Comparison of ENCODE assay signal across 1 cellular context in the genomic region with DNA sequence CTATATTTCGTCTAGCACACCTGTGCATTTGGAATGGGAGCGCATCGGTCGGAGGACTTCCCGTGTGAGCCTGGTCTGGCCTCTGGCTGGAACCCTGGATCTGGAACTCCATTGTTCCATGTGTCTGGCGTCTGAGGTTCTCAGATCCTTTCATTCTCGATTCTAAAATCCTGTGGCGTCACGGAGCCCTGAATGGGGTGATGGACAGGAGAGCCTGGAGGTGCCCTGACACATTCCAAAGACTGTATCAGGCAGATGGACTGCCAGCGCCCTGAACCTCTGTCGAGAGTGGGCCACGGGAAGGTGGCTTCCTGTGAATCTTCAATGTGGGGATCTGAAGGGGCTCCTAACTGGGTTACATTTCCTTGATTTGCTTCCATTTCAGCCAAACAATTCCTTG.
TF ChIP-seq lines count a peak whose summit lies in the region.

No MANE protein-coding gene starts in this region.

TF ChIP-seq in K562, 482 proteins besides CTCF, POLR2A, EP300 and RAD21:
- TF ChIP-seq PTRF (tag; IDR thresholded peaks at IDR 0.05) (no peak), BRD4 (IDR thresholded peaks at IDR 0.05) (no peak), U2AF2 (optimal IDR thresholded peaks at IDR 0.05; ENCODE audit: low read depth, low read length) (no peak), FOS (IDR thresholded peaks at IDR 0.05; ENCODE audit: extremely low read depth, insufficient read length) (no peak), ZMIZ1 (IDR thresholded peaks at IDR 0.05; ENCODE audit: low read depth in 2 of 2, low read length in 2 of 2) (no peak), PML (IDR thresholded peaks at IDR 0.05; ENCODE audit: low read length) (no peak), ZNF232 (CRISPR knock-in tag; IDR thresholded peaks at IDR 0.05) (no peak)
- TF ChIP-seq, protein P1, sequence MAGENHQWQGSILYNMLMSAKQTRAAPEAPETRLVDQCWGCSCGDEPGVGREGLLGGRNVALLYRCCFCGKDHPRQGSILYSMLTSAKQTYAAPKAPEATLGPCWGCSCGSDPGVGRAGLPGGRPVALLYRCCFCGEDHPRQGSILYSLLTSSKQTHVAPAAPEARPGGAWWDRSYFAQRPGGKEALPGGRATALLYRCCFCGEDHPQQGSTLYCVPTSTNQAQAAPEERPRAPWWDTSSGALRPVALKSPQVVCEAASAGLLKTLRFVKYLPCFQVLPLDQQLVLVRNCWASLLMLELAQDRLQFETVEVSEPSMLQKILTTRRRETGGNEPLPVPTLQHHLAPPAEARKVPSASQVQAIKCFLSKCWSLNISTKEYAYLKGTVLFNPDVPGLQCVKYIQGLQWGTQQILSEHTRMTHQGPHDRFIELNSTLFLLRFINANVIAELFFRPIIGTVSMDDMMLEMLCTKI (IDR thresholded peaks at IDR 0.05; ENCODE audit: partially characterized antibody) = no peak
